In genomic region chr20:17892189-17893043, GRCh38 we compare ENCODE assay signal across 6 cellular contexts.
DNase-seq lines count a peak whose midpoint lies in the region; ATAC-seq, FAIRE-seq and TF ChIP-seq lines count a peak whose summit lies in the region.
"Not testable (repeated sequence)": the region's sequence is repeated elsewhere in the genome, so short reads cannot be mapped to it uniquely, and the experiment has no call there.

No MANE protein-coding gene starts in this region.

- not testable (repeated sequence) for H3K4me3 Mint-ChIP-seq in glutamatergic neuron (ENCODE audit: unreplicated experiment)

- intact Hi-C loops in K562 (cut with micrococcal nuclease): loop anchor here (10.0 kb wide), 3 partner anchors 102 to 358 kb away; partner anchors contain the start of genes BFSP1 and RRBP1
- intact Hi-C loops in left ventricle myocardium superior (cut with micrococcal nuclease): not testable (repeated sequence)

- H3K4me2 ChIP-seq in K562 (ENCODE audit: insufficient read depth, low read length): not testable (repeated sequence)

- not testable (repeated sequence) for H3K4me3 ChIP-seq in K562; liver (ENCODE audit: low read depth in 1 of 3, low read length in 3 of 3)

- TF ChIP-seq CTCF in K562 (IDR thresholded peaks at IDR 0.05 in 2 of 3, conservative IDR thresholded peaks at IDR 0.05 in 1 of 3; ENCODE audit: insufficient read depth in 2 of 3, low read depth in 1 of 3, low read length in 3 of 3); glutamatergic neuron (IDR thresholded peaks at IDR 0.05; ENCODE audit: partially characterized antibody, unreplicated experiment); liver (IDR thresholded peaks at IDR 0.05; ENCODE audit: low read depth, low read length, missing input control): not testable (repeated sequence)

- ATAC-seq in K562: not testable (repeated sequence)
- peak; percentile 23 for ATAC-seq in left ventricle myocardium superior

- H3K9me3 ChIP-seq in K562 (replicated peaks; ENCODE audit: control insufficient read depth, insufficient read depth, low read depth, low read length); liver (ENCODE audit: control insufficient read depth in 4 of 4, low read length in 3 of 4): not testable (repeated sequence)

- peak overlapping the region; percentile 20 for H3K27ac Mint-ChIP-seq in glutamatergic neuron (ENCODE audit: unreplicated experiment)

- H3K79me2 ChIP-seq in K562 (ENCODE audit: control insufficient read depth, insufficient read depth, low read length): not testable (repeated sequence)

- not testable (repeated sequence) for H3K9me3 Mint-ChIP-seq in glutamatergic neuron (ENCODE audit: unreplicated experiment)

- DNase-seq in CD1c-positive myeloid dendritic cell (ENCODE audit: extremely low spot score) (peak; percentile 66), MV-4-11 (lab: John Stamatoyannopoulos, UW) (peak; percentile 54)
- not testable (repeated sequence) for DNase-seq in K562 (ENCODE audit: extremely low read depth in 1 of 4, low spot score in 3 of 4); glutamatergic neuron; left ventricle myocardium superior

- not testable (repeated sequence) for TF ChIP-seq EP300 in K562 (IDR thresholded peaks at IDR 0.05; ENCODE audit: low read length)

- CTCF ChIA-PET in K562 (lab: Yijun Ruan, JAX; ENCODE audit: low intra/inter-chr PET ratio): not testable (repeated sequence)

- peaks cover 9 to 16% of the 10 kb centered on the region in 2 experiments for H3K4me1 ChIP-seq in K562 (replicated peaks in 1 of 2; ENCODE audit: control insufficient read depth in 2 of 2, insufficient read depth in 2 of 2, low read length in 2 of 2)
- H3K4me1 ChIP-seq in liver (ENCODE audit: control insufficient read depth in 4 of 4, insufficient read depth in 4 of 4, low read length in 3 of 4): peaks cover 2 to 39% (median 14%) of the 10 kb centered on the region in 4 donors

- in situ Hi-C loops in K562 (cut with MboI): not testable (repeated sequence)

- not testable (repeated sequence) for TF ChIP-seq RAD21 in K562 (CRISPR knock-in tag; conservative IDR thresholded peaks at IDR 0.05 in 1 of 2, IDR thresholded peaks at IDR 0.05 in 1 of 2); liver (IDR thresholded peaks at IDR 0.05)

- not testable (repeated sequence) for H3K27ac ChIP-seq in K562 (ENCODE audit: extremely low read depth, low read depth, low read length)
- H3K27ac ChIP-seq in liver (ENCODE audit: low read depth in 1 of 2, low read length in 2 of 2): peak overlapping the region in 1 of 2 donors; percentile 42

- H2AFZ ChIP-seq in K562 (ENCODE audit: low read depth, low read length): not testable (repeated sequence)

- not testable (repeated sequence) for H3K9me1 ChIP-seq in K562 (ENCODE audit: control insufficient read depth, insufficient read depth, low read length)

- H3K36me3 Mint-ChIP-seq in glutamatergic neuron (ENCODE audit: unreplicated experiment): peaks cover 18% of the 10 kb centered on the region

- not testable (repeated sequence) for H3K27me3 ChIP-seq in K562 (ENCODE audit: control insufficient read depth in 2 of 2, insufficient read depth in 2 of 2, low read length in 2 of 2); liver (ENCODE audit: control insufficient read depth in 4 of 4, insufficient read depth in 4 of 4, low read length in 3 of 4)

- not testable (repeated sequence) for BruUV-seq in K562 (replicated peaks; lab: Mats Ljungman, UMichigan)

- POLR2A ChIA-PET in K562 (lab: Yijun Ruan, JAX): interaction anchor here (0.6 to 1.1 kb wide), 2 partner anchors 18 to 34 kb away, joined by 3 to 4 read pairs; no protein-coding TSS in a partner anchor

- not testable (repeated sequence) for H3K9ac ChIP-seq in K562 (ENCODE audit: insufficient read depth in 1 of 2, low read depth in 2 of 2, low read length in 2 of 2); liver (ENCODE audit: low read depth in 1 of 2, low read length in 2 of 2)

- peaks cover 11% of the 10 kb centered on the region for H3K4me1 Mint-ChIP-seq in glutamatergic neuron (ENCODE audit: low read depth, unreplicated experiment)

- not testable (repeated sequence) for H3K27me3 Mint-ChIP-seq in glutamatergic neuron (ENCODE audit: unreplicated experiment)

- not testable (repeated sequence) for TF ChIP-seq POLR2A in K562 (conservative IDR thresholded peaks at IDR 0.05)

- H3K36me3 ChIP-seq in K562 (ENCODE audit: control insufficient read depth, insufficient read depth, low read length); liver (ENCODE audit: control insufficient read depth in 4 of 4, insufficient read depth in 3 of 4, low read depth in 1 of 4, low read length in 3 of 4): not testable (repeated sequence)

- FAIRE-seq in K562 (lab: Jason Lieb, UNC): not testable (repeated sequence)

- not testable (repeated sequence) for H4K20me1 ChIP-seq in K562 (replicated peaks; ENCODE audit: control insufficient read depth, insufficient read depth, low read length)

- 0% methylated on average over 2 of the region's 2 CpGs for WGBS in K562 (ENCODE audit: insufficient coverage, low coverage, missing lambda C conversion rate)
- 38% methylated on average over 2 of the region's 2 CpGs for WGBS in liver

TF ChIP-seq in K562, 482 proteins besides CTCF, POLR2A, EP300 and RAD21:
- peak; percentile 77 for TF ChIP-seq MEF2D (tag; conservative IDR thresholded peaks at IDR 0.05; ENCODE audit: low read depth)
- TF ChIP-seq, protein P1, sequence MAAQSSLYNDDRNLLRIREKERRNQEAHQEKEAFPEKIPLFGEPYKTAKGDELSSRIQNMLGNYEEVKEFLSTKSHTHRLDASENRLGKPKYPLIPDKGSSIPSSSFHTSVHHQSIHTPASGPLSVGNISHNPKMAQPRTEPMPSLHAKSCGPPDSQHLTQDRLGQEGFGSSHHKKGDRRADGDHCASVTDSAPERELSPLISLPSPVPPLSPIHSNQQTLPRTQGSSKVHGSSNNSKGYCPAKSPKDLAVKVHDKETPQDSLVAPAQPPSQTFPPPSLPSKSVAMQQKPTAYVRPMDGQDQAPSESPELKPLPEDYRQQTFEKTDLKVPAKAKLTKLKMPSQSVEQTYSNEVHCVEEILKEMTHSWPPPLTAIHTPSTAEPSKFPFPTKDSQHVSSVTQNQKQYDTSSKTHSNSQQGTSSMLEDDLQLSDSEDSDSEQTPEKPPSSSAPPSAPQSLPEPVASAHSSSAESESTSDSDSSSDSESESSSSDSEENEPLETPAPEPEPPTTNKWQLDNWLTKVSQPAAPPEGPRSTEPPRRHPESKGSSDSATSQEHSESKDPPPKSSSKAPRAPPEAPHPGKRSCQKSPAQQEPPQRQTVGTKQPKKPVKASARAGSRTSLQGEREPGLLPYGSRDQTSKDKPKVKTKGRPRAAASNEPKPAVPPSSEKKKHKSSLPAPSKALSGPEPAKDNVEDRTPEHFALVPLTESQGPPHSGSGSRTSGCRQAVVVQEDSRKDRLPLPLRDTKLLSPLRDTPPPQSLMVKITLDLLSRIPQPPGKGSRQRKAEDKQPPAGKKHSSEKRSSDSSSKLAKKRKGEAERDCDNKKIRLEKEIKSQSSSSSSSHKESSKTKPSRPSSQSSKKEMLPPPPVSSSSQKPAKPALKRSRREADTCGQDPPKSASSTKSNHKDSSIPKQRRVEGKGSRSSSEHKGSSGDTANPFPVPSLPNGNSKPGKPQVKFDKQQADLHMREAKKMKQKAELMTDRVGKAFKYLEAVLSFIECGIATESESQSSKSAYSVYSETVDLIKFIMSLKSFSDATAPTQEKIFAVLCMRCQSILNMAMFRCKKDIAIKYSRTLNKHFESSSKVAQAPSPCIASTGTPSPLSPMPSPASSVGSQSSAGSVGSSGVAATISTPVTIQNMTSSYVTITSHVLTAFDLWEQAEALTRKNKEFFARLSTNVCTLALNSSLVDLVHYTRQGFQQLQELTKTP (IDR thresholded peaks at IDR 0.05; ENCODE audit: low read depth in 1 of 2, partially characterized antibody in 2 of 2): peak in 1 of 2 experiments; percentile 35

TF ChIP-seq in liver, 16 proteins besides CTCF, POLR2A, EP300 and RAD21:
- TF ChIP-seq JUND (IDR thresholded peaks at IDR 0.05) (peak in 1 of 2 donors; percentile 7), HNF4A (conservative IDR thresholded peaks at IDR 0.05) (peak; percentile 69 to 75), RXRA (IDR thresholded peaks at IDR 0.05) (peak in 1 of 2 donors; percentile 22), SP1 (IDR thresholded peaks at IDR 0.05) (peak; percentile 6)
